Comparison of ENCODE assay signal across 8 cellular contexts in the genomic region with DNA sequence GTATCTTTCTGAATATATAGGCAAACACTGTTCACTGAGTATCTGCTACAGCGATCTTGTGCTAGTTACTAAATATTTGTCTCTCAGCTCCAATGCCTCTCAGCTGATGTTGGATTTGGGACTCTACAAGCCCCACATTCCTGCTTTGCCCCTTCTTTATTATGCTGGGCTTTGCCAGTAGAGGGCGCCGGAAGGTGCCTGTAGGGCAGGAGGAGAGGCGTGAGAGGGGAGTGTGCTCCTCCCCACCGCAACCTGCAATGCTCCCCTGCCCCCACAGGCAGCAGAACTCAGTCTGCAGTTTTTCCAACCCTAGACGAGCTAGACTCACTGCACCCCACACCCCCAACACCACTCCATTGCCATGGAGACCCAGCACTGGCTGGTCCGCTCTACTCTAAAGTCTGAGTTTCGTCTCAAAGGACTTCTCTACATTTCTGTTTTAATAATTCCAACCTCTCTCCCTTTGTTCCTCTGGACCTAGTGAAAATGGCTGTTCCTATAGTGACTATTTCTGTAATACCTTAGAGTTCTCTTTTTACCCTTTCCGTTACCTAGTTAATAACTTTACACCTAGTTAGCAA.
DNase-seq lines count a peak whose midpoint lies in the region; ATAC-seq, FAIRE-seq and TF ChIP-seq lines count a peak whose summit lies in the region.

No MANE protein-coding gene starts in this region.

- CTCF ChIA-PET in endothelial cell of umbilical vein (lab: Charles Lee) = no interaction called here

- no peaks in the 10 kb centered on the region for H4K20me1 ChIP-seq in endothelial cell of umbilical vein (replicated peaks; ENCODE audit: control insufficient read depth, extremely low read depth, insufficient read depth, low read length)

- TF ChIP-seq POLR2A in endothelial cell of umbilical vein (IDR thresholded peaks at IDR 0.05; ENCODE audit: low read depth, low read length) = no peak

- H3K9ac ChIP-seq in endothelial cell of umbilical vein (replicated peaks; ENCODE audit: extremely low read depth, insufficient read depth, low read length) = no peak overlapping the region

- H3K36me3 ChIP-seq in endothelial cell of umbilical vein (ENCODE audit: control insufficient read depth in 2 of 2, extremely low read depth in 1 of 2, insufficient read depth in 2 of 2, low read length in 2 of 2) (no peaks in the 10 kb centered on the region), tibial artery (no peaks in the 10 kb centered on the region)

- H2AFZ ChIP-seq in endothelial cell of umbilical vein (ENCODE audit: low read depth, low read length) = no peak overlapping the region

- intact Hi-C loops in endothelial cell of umbilical vein (cut with micrococcal nuclease) = loop anchor here (2.0 kb wide), 1 partner anchor 41 kb away; no protein-coding TSS in a partner anchor
- intact Hi-C loops in tibial artery (cut with DNase I; ENCODE audit: low total_unique reads) = no loop called here

- no peaks in the 10 kb centered on the region for H3K9me1 ChIP-seq in endothelial cell of umbilical vein (replicated peaks; ENCODE audit: control insufficient read depth, extremely low read depth, insufficient read depth, low read length)

- FAIRE-seq in endothelial cell of umbilical vein (lab: Jason Lieb, UNC) = no peak

- H3K4me1 ChIP-seq in endothelial cell of umbilical vein (ENCODE audit: control insufficient read depth, extremely low read depth, insufficient read depth, low read length) (no peaks in the 10 kb centered on the region), tibial artery (no peaks in the 10 kb centered on the region)

- no TSS peak for BruUV-seq in endothelial cell of umbilical vein (replicated peaks; lab: Mats Ljungman, UMichigan)

- H3K27me3 ChIP-seq in endothelial cell of umbilical vein (ENCODE audit: control insufficient read depth in 2 of 2, insufficient read depth in 2 of 2, low read length in 2 of 2) (no peaks in the 10 kb centered on the region), tibial artery (no peaks in the 10 kb centered on the region)

- H3K4me3 ChIP-seq in GM12865 (ENCODE audit: low read depth, low read length) = no peak overlapping the region
- H3K4me3 ChIP-seq in endothelial cell of umbilical vein (replicated peaks in 1 of 3; ENCODE audit: insufficient read depth in 1 of 3, low read depth in 1 of 3, low read length in 3 of 3) = no peak overlapping the region
- no peak overlapping the region for H3K4me3 ChIP-seq in tibial artery

- H3K27ac ChIP-seq in endothelial cell of umbilical vein (ENCODE audit: insufficient read depth, low read depth, low read length) (no peak overlapping the region), tibial artery (no peak overlapping the region)

- H3K4me2 ChIP-seq in endothelial cell of umbilical vein (ENCODE audit: insufficient read depth, low read length) = no peak overlapping the region

- POLR2A ChIA-PET in endothelial cell of umbilical vein (lab: Charles Lee) = no interaction called here

- dilution Hi-C loops in endothelial cell of umbilical vein (cut with MboI; ENCODE audit: extremely low pct_ligation_motif_present, low sequenced_read_pairs) = no loop called here

- peak; percentile 75 for TF ChIP-seq CTCF in GM12865 (IDR thresholded peaks at IDR 0.05; ENCODE audit: insufficient read depth, low read depth, low read length, missing control alignments)
- TF ChIP-seq CTCF in endothelial cell of umbilical vein (IDR thresholded peaks at IDR 0.05; ENCODE audit: extremely low read depth in 1 of 2, insufficient read depth in 1 of 2, low read depth in 1 of 2, low read length in 2 of 2) = peak; percentile 30 to 31
- no peak for TF ChIP-seq CTCF in tibial artery (IDR thresholded peaks at IDR 0.05)

- ATAC-seq in GM21723 (IDR thresholded peaks at IDR 0.05; ENCODE audit: unreplicated experiment) (peak; percentile 76), HG03521 (IDR thresholded peaks at IDR 0.05; ENCODE audit: unreplicated experiment) (no peak)

- no peaks in the 10 kb centered on the region for H3K79me2 ChIP-seq in endothelial cell of umbilical vein (ENCODE audit: control insufficient read depth, insufficient read depth, low read length)

- DNase-seq in GM12865 (ENCODE audit: low read depth) (peak; percentile 42), NCI-H460 (ENCODE audit: extremely low read depth, low read depth) (peak; percentile 5), endothelial cell of umbilical vein (ENCODE audit: low read depth, low spot score) (no peak), globus pallidus (ENCODE audit: low spot score) (no peak), tibial artery (no peak), DMS79 treated with DMSO at 0.1 percent for 48 hours (lab: John Stamatoyannopoulos, UW) (no peak)

- H3K9me3 ChIP-seq in endothelial cell of umbilical vein (replicated peaks; ENCODE audit: control insufficient read depth, insufficient read depth, low read length) (no peaks in the 10 kb centered on the region), tibial artery (no peaks in the 10 kb centered on the region)

TF ChIP-seq in endothelial cell of umbilical vein, 7 proteins besides CTCF, POLR2A, EP300 and RAD21:
- TF ChIP-seq, protein P1, sequence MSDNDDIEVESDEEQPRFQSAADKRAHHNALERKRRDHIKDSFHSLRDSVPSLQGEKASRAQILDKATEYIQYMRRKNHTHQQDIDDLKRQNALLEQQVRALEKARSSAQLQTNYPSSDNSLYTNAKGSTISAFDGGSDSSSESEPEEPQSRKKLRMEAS (IDR thresholded peaks at IDR 0.05; ENCODE audit: insufficient read depth, insufficient read length) = no peak
- TF ChIP-seq FOS (IDR thresholded peaks at IDR 0.05; ENCODE audit: borderline replicate concordance, insufficient read depth, low read length) (no peak), MYC (IDR thresholded peaks at IDR 0.05; ENCODE audit: low read depth, low read length) (no peak), EZH2 (IDR thresholded peaks at IDR 0.05; ENCODE audit: borderline replicate concordance, low read depth, low read length, severe bottlenecking) (no peak), POLR2AphosphoS5 (IDR thresholded peaks at IDR 0.05; ENCODE audit: insufficient read depth, low read depth, low read length) (no peak), GATA2 (IDR thresholded peaks at IDR 0.05; ENCODE audit: insufficient read depth, insufficient read length, low read depth, low read length) (no peak), JUN (IDR thresholded peaks at IDR 0.05; ENCODE audit: borderline replicate concordance, insufficient read depth, insufficient read length, low read depth) (no peak)

Comparison
In these comparisons a context has a peak if more than half of its experiments do, and no peak if none do; other contexts are left out.
1. DNase-seq: peak in GM12865 (single experiment) and NCI-H460 (single experiment); none in endothelial cell of umbilical vein (single experiment), globus pallidus (single experiment), tibial artery (0 of 2) and DMS79 treated with DMSO at 0.1 percent for 48 hours (single experiment).
2. CTCF ChIP-seq: peak in GM12865 (single experiment) and endothelial cell of umbilical vein (2 of 2); none in tibial artery (0 of 2).